In the genomic region with DNA sequence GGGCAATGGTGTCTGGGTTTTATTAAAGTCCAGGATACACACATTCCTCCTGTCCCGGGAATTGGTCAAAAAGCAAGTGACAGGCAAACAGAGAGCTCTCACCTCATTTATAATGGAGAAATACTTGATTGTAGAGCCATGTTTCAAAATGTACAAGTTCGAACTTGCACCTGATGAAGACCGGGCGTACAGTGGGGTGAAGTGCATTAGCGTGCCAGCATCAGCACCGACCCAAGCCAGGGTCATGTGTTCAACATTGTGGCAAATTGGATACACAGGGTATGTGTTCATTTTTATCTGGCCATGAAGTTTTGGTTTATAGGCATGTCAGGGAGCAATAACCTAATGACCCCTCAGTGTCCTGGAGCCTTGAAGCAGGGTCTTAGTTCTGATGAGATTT, we compare ENCODE assay signal across 35 cellular contexts.
"Had no signal": no experiment of that assay in that cellular context is flagged by ENCODE, and none has a peak within 500 bp of the region (broad histone marks: within the 10 kb centered on the region; RNA-seq: fewer than 3 reads in every experiment).

No MANE protein-coding gene starts in this region.

- H3K27me3 ChIP-seq: MG63 had no signal

- H3K4me3 ChIP-seq: MG63 had no signal

- DNase-seq: Karpas-422, Kasumi-1, KBM-7, KG1, MG63, MM.1S, MV-4-11, NCI-H1048, NCI-H1092, NCI-H1092 treated with DMSO at 0.1 percent for 48 hours, NCI-H1105, NCI-H1105 treated with DMSO at 0.1 percent for 48 hours, NCI-H1417, NCI-H1417 treated with DMSO at 0.1 percent for 48 hours, NCI-H1436, NCI-H1436 treated with DMSO at 0.1 percent for 48 hours, NCI-H146, NCI-H1694, NCI-H1694 treated with DMSO at 0.1 percent for 48 hours, NCI-H187, NCI-H187 treated with DMSO at 0.1 percent for 48 hours, NCI-H1930, NCI-H2029, NCI-H2029 treated with DMSO at 0.1 percent for 48 hours, NCI-H2081, NCI-H2081 treated with DMSO at 0.1 percent for 48 hours, NCI-H2107, NCI-H2171, NCI-H2171 treated with DMSO at 0.1 percent for 48 hours, NCI-H2227 treated with DMSO at 0.1 percent for 48 hours, NCI-H226, NCI-H345, NCI-H446, NCI-H446 treated with DMSO at 0.1 percent for 48 hours had no signal

- H3K9ac ChIP-seq: KMS-11 had no signal

- H3K27ac ChIP-seq: KMS-11 had no signal

- H3K9me3 ChIP-seq: MG63 had no signal

- H3K4me2 ChIP-seq: KMS-11 had no signal

- H3K36me3 ChIP-seq: MG63 had no signal
